19 cellular contexts compared by ENCODE assay signal in genomic region chr7:20111821-20112542, GRCh38.
"Had no signal": no experiment of that assay in that cellular context is flagged by ENCODE, and none has a peak within 500 bp of the region (broad histone marks: within the 10 kb centered on the region; RNA-seq: fewer than 3 reads in every experiment).

No MANE protein-coding gene starts in this region.

- FAIRE-seq: keratinocyte had no signal

- H3K27me3 Mint-ChIP-seq: activated CD4-positive, alpha-beta memory T cell treated with anti-CD3 and anti-CD28 coated beads for 36 hours; type B pancreatic cell had no signal

- H3K4me3 Mint-ChIP-seq: activated CD4-positive, alpha-beta memory T cell treated with anti-CD3 and anti-CD28 coated beads for 36 hours; activated T-helper 1 cell treated with anti-CD3 and anti-CD28 coated beads, Interleukin-12 subunit alpha, Interleukin-12 subunit beta, Interleukin-2, Interleukin-4 antibody, amounts not matched to agents 30 ng/mL and 10 ng/mL and 1 ng/mL, durations not matched to agents 14 hours and 24 hours and 36 hours; endodermal cell; nephron progenitor cell; type B pancreatic cell had no signal

- H3K36me3 ChIP-seq: brain microvascular endothelial cell, colonic mucosa, left ventricle myocardium inferior had no signal

- H3K27ac ChIP-seq: brain microvascular endothelial cell, foreskin keratinocyte, left ventricle myocardium inferior, testis had no signal

- DNase-seq: activated CD4-positive, alpha-beta memory T cell treated with anti-CD3 and anti-CD28 coated beads for 36 hours; activated CD4-positive, CD25-positive, alpha-beta regulatory T cell treated with anti-CD3 and anti-CD28 coated beads, Interleukin-2, amount 50 U/mL, for 72 hours; aorta; brain microvascular endothelial cell; central memory CD4-positive, alpha-beta T cell; colonic mucosa; endodermal cell; foreskin keratinocyte; glutamatergic neuron; left ventricle myocardium inferior; mammary epithelial cell; midbrain; nephron progenitor cell; occipital lobe; T-helper 9 cell; testis had no signal

- H3K9me3 Mint-ChIP-seq: activated CD4-positive, alpha-beta memory T cell treated with anti-CD3 and anti-CD28 coated beads for 36 hours; endodermal cell; nephron progenitor cell; type B pancreatic cell had no signal

- H3K4me3 ChIP-seq: colonic mucosa, left ventricle myocardium inferior, testis had no signal

- H3K4me1 ChIP-seq: foreskin keratinocyte, left ventricle myocardium inferior, testis had no signal

- H3K36me3 Mint-ChIP-seq: activated CD4-positive, alpha-beta memory T cell treated with anti-CD3 and anti-CD28 coated beads for 36 hours; type B pancreatic cell had no signal

- H3K27me3 ChIP-seq: brain microvascular endothelial cell, colonic mucosa, foreskin keratinocyte, testis had no signal

- H3K27ac Mint-ChIP-seq: activated CD4-positive, alpha-beta memory T cell treated with anti-CD3 and anti-CD28 coated beads for 36 hours; activated T-helper 1 cell treated with anti-CD3 and anti-CD28 coated beads, Interleukin-12 subunit alpha, Interleukin-12 subunit beta, Interleukin-2, Interleukin-4 antibody, amounts not matched to agents 30 ng/mL and 10 ng/mL and 1 ng/mL, durations not matched to agents 14 hours and 24 hours and 36 hours; endodermal cell; nephron progenitor cell; type B pancreatic cell had no signal

- H3K9me3 ChIP-seq: colonic mucosa, left ventricle myocardium inferior, testis had no signal

- ATAC-seq: foreskin keratinocyte had no signal
